In genomic region chrX:132732236-132732635, GRCh38 we compare ENCODE assay signal across 14 cellular contexts.
DNase-seq lines count a peak whose midpoint lies in the region; ATAC-seq and TF ChIP-seq lines count a peak whose summit lies in the region.
"Had no signal": no experiment of that assay in that cellular context is flagged by ENCODE, and none has a peak within 500 bp of the region (broad histone marks: within the 10 kb centered on the region; RNA-seq: fewer than 3 reads in every experiment).

No MANE protein-coding gene starts in this region.

- no peak overlapping the region for H3K4me3 Mint-ChIP-seq in stimulated activated naive CD8-positive, alpha-beta T cell treated with anti-CD3 and anti-CD28 coated beads, Interleukin-15, Interleukin-2, amounts not matched to agents 100 ng/mL and 50 ng/mL, for 24 hours
- H3K4me3 Mint-ChIP-seq: CD8-positive, alpha-beta T cell had no signal

- no peaks in the 10 kb centered on the region for H3K4me1 Mint-ChIP-seq in stimulated activated naive CD8-positive, alpha-beta T cell treated with anti-CD3 and anti-CD28 coated beads, Interleukin-15, Interleukin-2, amounts not matched to agents 100 ng/mL and 50 ng/mL, for 24 hours (ENCODE audit: low read depth)

- H3K4me1 ChIP-seq in OCI-LY3 (ENCODE audit: low read length) = peaks cover 35% of the 10 kb centered on the region
- no peaks in the 10 kb centered on the region for H3K4me1 ChIP-seq in osteoblast (ENCODE audit: insufficient read depth, low read length)
- H3K4me1 ChIP-seq: BLaER1 had no signal

- peak overlapping the region; percentile 78 for H3K27ac ChIP-seq in OCI-LY3 (ENCODE audit: low read length)
- H3K27ac ChIP-seq in osteoblast (ENCODE audit: low read depth, low read length) = no peak overlapping the region
- H3K27ac ChIP-seq: BLaER1 had no signal

- DNase-seq in NCI-H345 (lab: John Stamatoyannopoulos, UW) (peak; percentile 47), NCI-H345 treated with DMSO at 0.1 percent for 48 hours (lab: John Stamatoyannopoulos, UW; ENCODE audit: unreplicated experiment) (no peak), HT-29 (ENCODE audit: low spot score) (no peak), osteoblast (ENCODE audit: insufficient read length, low spot score, missing footprints) (no peak)
- no peak for DNase-seq in stimulated activated naive CD8-positive, alpha-beta T cell treated with anti-CD3 and anti-CD28 coated beads, Interleukin-15, Interleukin-2, amounts not matched to agents 100 U/mL and 50 U/mL, for 24 hours
- DNase-seq: CD8-positive, alpha-beta T cell; DND-41; NCI-H1048; NCI-H1694 treated with DMSO at 0.1 percent for 48 hours; NCI-H510A treated with DMSO at 0.1 percent for 48 hours had no signal

- H3K4me2 ChIP-seq in OCI-LY3 (ENCODE audit: low read length) (peak overlapping the region; percentile 37), osteoblast (ENCODE audit: insufficient read depth, low read length) (no peak overlapping the region)
- H3K4me2 ChIP-seq: BLaER1 had no signal

- peak overlapping the region; percentile 1 for H3K27ac Mint-ChIP-seq in stimulated activated naive CD8-positive, alpha-beta T cell treated with anti-CD3 and anti-CD28 coated beads, Interleukin-15, Interleukin-2, amounts not matched to agents 100 ng/mL and 50 ng/mL, for 24 hours
- H3K27ac Mint-ChIP-seq: CD8-positive, alpha-beta T cell had no signal

- H3K36me3 ChIP-seq in OCI-LY3 (replicated peaks; ENCODE audit: low read depth, low read length) = no peaks in the 10 kb centered on the region
- no peaks in the 10 kb centered on the region for H3K36me3 ChIP-seq in osteoblast (ENCODE audit: insufficient read depth, low read length)
- H3K36me3 ChIP-seq: BLaER1 had no signal

- H4K20me1 ChIP-seq in OCI-LY3 (ENCODE audit: insufficient read depth, low read length) (no peaks in the 10 kb centered on the region), osteoblast (ENCODE audit: insufficient read depth, low read length) (no peaks in the 10 kb centered on the region)

- no peaks in the 10 kb centered on the region for H3K27me3 Mint-ChIP-seq in stimulated activated naive CD8-positive, alpha-beta T cell treated with anti-CD3 and anti-CD28 coated beads, Interleukin-15, Interleukin-2, amounts not matched to agents 100 ng/mL and 50 ng/mL, for 24 hours

- H2AFZ ChIP-seq in OCI-LY3 (ENCODE audit: low read depth, low read length) (no peak overlapping the region), osteoblast (ENCODE audit: low read length) (no peak overlapping the region)

- H3K9me3 ChIP-seq in OCI-LY3 (ENCODE audit: insufficient read depth, low read length) (no peaks in the 10 kb centered on the region), osteoblast (ENCODE audit: low read depth, low read length) (no peaks in the 10 kb centered on the region)
- H3K9me3 ChIP-seq: BLaER1 had no signal

- H3K36me3 Mint-ChIP-seq in stimulated activated naive CD8-positive, alpha-beta T cell treated with anti-CD3 and anti-CD28 coated beads, Interleukin-15, Interleukin-2, amounts not matched to agents 100 ng/mL and 50 ng/mL, for 24 hours (ENCODE audit: low read depth) = no peaks in the 10 kb centered on the region
- H3K36me3 Mint-ChIP-seq: CD8-positive, alpha-beta T cell had no signal

- H3K27me3 ChIP-seq in OCI-LY3 (ENCODE audit: low read depth, low read length) (no peaks in the 10 kb centered on the region), osteoblast (ENCODE audit: insufficient read depth, low read length) (peaks cover 29% of the 10 kb centered on the region)

- H3K79me2 ChIP-seq in OCI-LY3 (ENCODE audit: low read length) = no peaks in the 10 kb centered on the region
- no peaks in the 10 kb centered on the region for H3K79me2 ChIP-seq in osteoblast (ENCODE audit: insufficient read depth, low read length)

- no peaks in the 10 kb centered on the region for H3K9me3 Mint-ChIP-seq in stimulated activated naive CD8-positive, alpha-beta T cell treated with anti-CD3 and anti-CD28 coated beads, Interleukin-15, Interleukin-2, amounts not matched to agents 100 ng/mL and 50 ng/mL, for 24 hours
- H3K9me3 Mint-ChIP-seq: CD8-positive, alpha-beta T cell had no signal

- no peak for TF ChIP-seq CTCF in OCI-LY3 (IDR thresholded peaks at IDR 0.05; ENCODE audit: low read depth, low read length)
- TF ChIP-seq CTCF in osteoblast (IDR thresholded peaks at IDR 0.05; ENCODE audit: extremely low read depth, low read depth, low read length) = no peak

- peak overlapping the region; percentile 8; the same call in 1 of the 2 replicates for H3K9ac ChIP-seq in OCI-LY3 (ENCODE audit: low read length)
- H3K9ac ChIP-seq: BLaER1 had no signal

- peak overlapping the region; percentile 6; the same call in 1 of the 2 replicates for H3K4me3 ChIP-seq in OCI-LY3 (ENCODE audit: low read length)
- H3K4me3 ChIP-seq in osteoblast (ENCODE audit: insufficient read depth, low read length) = no peak overlapping the region
- H3K4me3 ChIP-seq: BLaER1 had no signal

- ATAC-seq in stimulated activated naive CD8-positive, alpha-beta T cell treated with anti-CD3 and anti-CD28 coated beads, Interleukin-15, Interleukin-2, amounts not matched to agents 100 U/mL and 50 U/mL, for 24 hours = no peak
- no peak for ATAC-seq in GM19023 (IDR thresholded peaks at IDR 0.05; ENCODE audit: unreplicated experiment)
- ATAC-seq: CD8-positive, alpha-beta T cell had no signal
